ENCODE assay signal across 8 cellular contexts in genomic region chr5:149240354-149240998, GRCh38. TPM values are rescaled to one million over a fixed set of nuclear protein-coding genes. Genes with fewer than 3 reads are reported as not detected.
DNase-seq lines count a peak whose midpoint lies in the region; ATAC-seq lines count a peak whose summit lies in the region.

No MANE protein-coding gene starts in this region.

- no peak overlapping the region for H3K4me3 Mint-ChIP-seq in stimulated activated memory B cell treated with anti-CD40 and anti-IgM and Interleukin-4, amounts not matched to agents 10 μg/mL and 1 μg/mL and 100 μg/mL, for 72 hours

- DNase-seq in activated CD4-positive, alpha-beta T cell treated with anti-CD3 and anti-CD28 coated beads, Interleukin-2, amount 50 U/mL, for 4 hours, result peak; percentile 77 to 78
- DNase-seq in stimulated activated CD8-positive, alpha-beta memory T cell treated with anti-CD3 and anti-CD28 coated beads, Interleukin-4, amount 100 ng/mL, for 24 hours (ENCODE audit: low read depth), result peak; percentile 61
- DNase-seq in NCI-H1048 (lab: John Stamatoyannopoulos, UW), result no peak
- DNase-seq in SHP77 (lab: John Stamatoyannopoulos, UW), result no peak

- no peaks in the 10 kb centered on the region for H3K9me3 Mint-ChIP-seq in stimulated activated memory B cell treated with anti-CD40 and anti-IgM and Interleukin-4, amounts not matched to agents 10 μg/mL and 1 μg/mL and 100 μg/mL, for 72 hours

- H3K36me3 Mint-ChIP-seq in stimulated activated memory B cell treated with anti-CD40 and anti-IgM and Interleukin-4, amounts not matched to agents 10 μg/mL and 1 μg/mL and 100 μg/mL, for 72 hours, result no peaks in the 10 kb centered on the region

- H3K27ac Mint-ChIP-seq in stimulated activated memory B cell treated with anti-CD40 and anti-IgM and Interleukin-4, amounts not matched to agents 10 μg/mL and 1 μg/mL and 100 μg/mL, for 72 hours, result no peak overlapping the region

- peaks cover 6% of the 10 kb centered on the region for H3K4me1 Mint-ChIP-seq in stimulated activated memory B cell treated with anti-CD40 and anti-IgM and Interleukin-4, amounts not matched to agents 10 μg/mL and 1 μg/mL and 100 μg/mL, for 72 hours

- H3K27me3 Mint-ChIP-seq in stimulated activated memory B cell treated with anti-CD40 and anti-IgM and Interleukin-4, amounts not matched to agents 10 μg/mL and 1 μg/mL and 100 μg/mL, for 72 hours, result peaks cover 37% of the 10 kb centered on the region

- ATAC-seq in GM21825 (IDR thresholded peaks at IDR 0.05; ENCODE audit: unreplicated experiment), result peak; percentile 84
- ATAC-seq in esophagus mucosa, result peak; percentile 62
- no peak for ATAC-seq in stimulated activated memory B cell treated with anti-CD40 and anti-IgM and Interleukin-4, amounts not matched to agents 10 μg/mL and 1 μg/mL and 100 μg/mL, for 72 hours
- ATAC-seq in HG02571 (IDR thresholded peaks at IDR 0.05; ENCODE audit: unreplicated experiment), result no peak

RNA-seq across cellular contexts. Expression of gene AFAP1L1, which starts 31.2 kb away (rescaled TPM):
- total RNA-seq in esophagus mucosa, result 3.0 TPM

Comparison
In these comparisons a context has a peak if more than half of its experiments do, and no peak if none do; other contexts are left out.
1. ATAC-seq: peak in GM21825 (single experiment) and esophagus mucosa (single experiment); none in stimulated activated memory B cell treated with anti-CD40 and anti-IgM and Interleukin-4, amounts not matched to agents 10 μg/mL and 1 μg/mL and 100 μg/mL, for 72 hours (single experiment) and HG02571 (single experiment).
2. DNase-seq: peak in activated CD4-positive, alpha-beta T cell treated with anti-CD3 and anti-CD28 coated beads, Interleukin-2, amount 50 U/mL, for 4 hours (2 of 2) and stimulated activated CD8-positive, alpha-beta memory T cell treated with anti-CD3 and anti-CD28 coated beads, Interleukin-4, amount 100 ng/mL, for 24 hours (single experiment); none in NCI-H1048 (single experiment) and SHP77 (0 of 2).